In the genomic region with DNA sequence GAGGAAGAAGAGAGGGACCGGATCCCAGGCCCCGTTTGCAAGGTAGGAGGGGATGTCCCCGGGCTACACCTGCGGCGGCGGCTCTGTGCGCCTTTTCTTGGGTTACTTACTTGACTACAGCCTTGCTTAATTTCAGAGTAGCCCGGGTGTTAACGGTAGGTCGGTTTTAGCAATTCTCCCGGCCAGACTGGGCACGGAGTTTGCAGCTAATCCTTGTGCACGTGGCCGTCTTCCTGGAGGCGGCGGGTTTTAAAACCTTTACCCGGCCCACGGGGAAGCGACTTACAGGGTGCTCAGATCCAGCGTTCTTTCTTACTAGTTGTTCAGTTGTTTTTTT, we compare ENCODE assay signal across 8 cellular contexts. TPM values are rescaled to one million over a fixed set of nuclear protein-coding genes. Genes with fewer than 3 reads are reported as not detected.
DNase-seq lines count a peak whose midpoint lies in the region; ATAC-seq and TF ChIP-seq lines count a peak whose summit lies in the region.

No MANE protein-coding gene starts in this region.

- DNase-seq in AG10803 (ENCODE audit: low read depth) = no peak
- DNase-seq in dorsolateral prefrontal cortex = peak in 1 of 10 donors; percentile 31
- DNase-seq in ovary = no peak
- DNase-seq in NCI-H1105 treated with DMSO at 0.1 percent for 48 hours (lab: John Stamatoyannopoulos, UW) = no peak
- DNase-seq in activated CD4-positive, alpha-beta T cell treated with anti-CD3 and anti-CD28 coated beads, Interleukin-2, amount 50 U/mL, for 1 hour = no peak
- DNase-seq in kidney tubule cell (ENCODE audit: low spot score) = no peak

- H3K36me3 ChIP-seq in ovary = no peaks in the 10 kb centered on the region

- TF ChIP-seq POLR2A in ovary (IDR thresholded peaks at IDR 0.05) = no peak

- H3K4me1 ChIP-seq in ovary (ENCODE audit: insufficient read depth) = peaks cover 6% of the 10 kb centered on the region

- peak overlapping the region; percentile 91 for H3K4me3 ChIP-seq in AG10803 (ENCODE audit: low read length)
- peak overlapping the region; percentile 65 to 100 (median 94) for H3K4me3 ChIP-seq in dorsolateral prefrontal cortex
- H3K4me3 ChIP-seq in ovary = peak overlapping the region; percentile 87

- H3K27ac ChIP-seq in dorsolateral prefrontal cortex (peak overlapping the region; percentile 22 to 93 (median 85)), ovary (peak overlapping the region; percentile 39 to 90)

- TF ChIP-seq CTCF in AG10803 (conservative IDR thresholded peaks at IDR 0.05; ENCODE audit: low read length) (no peak), dorsolateral prefrontal cortex (IDR thresholded peaks at IDR 0.05 in 54 of 56, conservative IDR thresholded peaks at IDR 0.05 in 2 of 56; ENCODE audit: low read depth in 1 of 56, partially characterized antibody in 56 of 56) (no peak), ovary (IDR thresholded peaks at IDR 0.05) (no peak)

- no peaks in the 10 kb centered on the region for H3K27me3 ChIP-seq in dorsolateral prefrontal cortex
- H3K27me3 ChIP-seq in ovary = no peaks in the 10 kb centered on the region

- intact Hi-C loops in dorsolateral prefrontal cortex (cut with DNase I) = loop anchor here (1.0 to 10.0 kb wide), 2 partner anchors 13 to 1471 kb away; a partner anchor contains a TSS
- intact Hi-C loops in ovary (cut with DNase I) = loop anchor here in 1 of 4 donors (10.0 kb wide), 1 partner anchor 1239 kb away; a partner anchor contains a TSS

- no peak for TF ChIP-seq EP300 in ovary (IDR thresholded peaks at IDR 0.05)

- ATAC-seq in GM19328 (IDR thresholded peaks at IDR 0.05; ENCODE audit: unreplicated experiment) (peak; percentile 7), HG03460 (IDR thresholded peaks at IDR 0.05; ENCODE audit: unreplicated experiment) (peak; percentile 15)

- 0 to 1% (median 0%) methylated on average over 20 of the region's 20 CpGs for WGBS in ovary, 3 donors

- H3K9me3 ChIP-seq in ovary = no peaks in the 10 kb centered on the region

RNA-seq across cellular contexts. Expression of a gene that starts 0.3 kb away (rescaled TPM):
- total RNA-seq in dorsolateral prefrontal cortex (10 to 100 TPM in 119 of 120 experiments, 1 to 10 TPM in 1; 9.9 to 27.7 (median 18.0) TPM), ovary (10 to 100 TPM; 15.5 to 33.9 (median 23.9) TPM)
- polyA plus RNA-seq in ovary = 10 to 100 TPM; 17.8 to 26.9 TPM

RNA-seq across cellular contexts. Expression of a gene that starts 0.5 kb away (rescaled TPM):
- total RNA-seq in dorsolateral prefrontal cortex (10 to 100 TPM; 11.2 to 31.2 (median 21.8) TPM), ovary (10 to 100 TPM in 6 of 7 donors, 1 to 10 TPM in 1; 7.6 to 21.9 (median 18.5) TPM)
- polyA plus RNA-seq in ovary = 10 to 100 TPM; 14.3 to 27.3 TPM

RNA-seq across cellular contexts. Expression of a gene that starts 13.5 kb away (rescaled TPM):
- total RNA-seq in dorsolateral prefrontal cortex (10 to 100 TPM; 26.8 to 56.6 (median 37.3) TPM), ovary (10 to 100 TPM; 21.6 to 38.7 (median 35.2) TPM)
- 10 to 100 TPM; 19.4 to 31.8 TPM for polyA plus RNA-seq in ovary
